ENCODE assay signal across 8 cellular contexts in the genomic region with DNA sequence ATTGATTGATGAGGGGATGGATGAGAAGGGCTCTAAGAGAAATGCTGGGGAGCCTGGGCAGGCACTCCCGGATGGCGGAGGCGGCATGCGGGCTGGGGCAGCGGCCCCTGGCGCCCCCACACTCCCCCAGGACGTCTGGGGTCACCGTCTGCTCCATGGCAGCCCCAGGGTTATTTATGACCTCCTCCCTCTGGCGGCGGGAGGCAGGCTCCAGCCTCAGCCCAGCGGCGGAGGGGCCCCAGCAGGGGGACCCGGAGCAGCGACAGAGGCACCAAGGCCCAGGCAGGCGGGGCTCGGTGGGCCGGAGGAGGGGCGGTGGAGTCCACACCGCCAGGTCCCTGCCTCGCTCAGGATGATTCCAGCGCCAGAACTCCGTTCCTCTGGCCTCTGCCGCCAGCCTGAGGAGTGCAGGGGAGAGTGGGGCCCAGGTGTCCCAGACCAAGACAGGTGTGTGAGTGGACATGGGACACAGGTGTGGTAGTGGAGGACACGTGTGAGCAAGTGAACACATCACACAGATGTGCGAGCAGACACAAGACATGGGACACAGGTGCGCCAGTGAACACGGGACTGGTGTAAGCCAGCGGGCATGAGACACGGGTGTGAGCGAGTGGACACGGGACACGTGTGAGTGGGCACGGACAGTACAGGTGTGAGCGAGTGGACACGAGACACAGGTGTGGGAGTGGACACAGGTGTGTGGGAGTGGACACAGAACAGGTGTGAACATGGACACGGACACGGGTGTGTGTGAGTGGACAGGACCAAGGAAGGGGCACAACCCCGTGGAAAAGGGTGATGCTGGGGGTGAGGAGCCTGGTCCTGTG. TPM values are rescaled to one million over a fixed set of nuclear protein-coding genes. Genes with fewer than 3 reads are reported as not detected.
DNase-seq lines count a peak whose midpoint lies in the region; ATAC-seq, FAIRE-seq and TF ChIP-seq lines count a peak whose summit lies in the region.

No MANE protein-coding gene starts in this region.

- TF ChIP-seq POLR2A in A549 (IDR thresholded peaks at IDR 0.05; ENCODE audit: low read length), result no peak; the same call in 1 of the 2 replicates

- CTCF ChIA-PET in A549 (lab: Yijun Ruan, JAX), result interaction anchor here (1.6 to 5.4 kb wide), 4 partner anchors 9 to 19 kb away, joined by 4 to 47 read pairs (median 20); no protein-coding TSS in a partner anchor

- WGBS in A549 (ENCODE audit: missing lambda C conversion rate), result 39% methylated on average over 34 of the region's 38 CpGs

- peak overlapping the region; percentile 78 for H3K27ac Mint-ChIP-seq in neural crest cell (ENCODE audit: unreplicated experiment)

- peaks cover 75% of the 10 kb centered on the region for H3K27me3 Mint-ChIP-seq in neural crest cell (ENCODE audit: low read depth)

- no peaks in the 10 kb centered on the region for H3K9me3 ChIP-seq in A549

- no peaks in the 10 kb centered on the region for H3K9me3 Mint-ChIP-seq in neural crest cell

- no peak for FAIRE-seq in A549 (lab: Jason Lieb, UNC)

- H3K4me3 ChIP-seq in A549 (peak overlapping the region; percentile 29; the same call in 2 of the 3 replicates), fibroblast of pulmonary artery (replicated peaks; ENCODE audit: low read depth, low read length) (no peak overlapping the region)

- H3K27ac ChIP-seq in A549 (peak overlapping the region; percentile 70 to 97; a peak in 5 of 6 replicates), VCaP (peak overlapping the region; percentile 99)

- DNase-seq in A549 (ENCODE audit: low read depth in 1 of 2, low spot score in 1 of 2) (peak; percentile 63 to 71), EL (peak; percentile 80), NCI-H1694 treated with DMSO at 0.1 percent for 48 hours (lab: John Stamatoyannopoulos, UW) (peak; percentile 39), fibroblast of pulmonary artery (ENCODE audit: low read depth) (peak; percentile 69), neural crest cell (ENCODE audit: low read depth, low spot score) (peak; percentile 63)
- DNase-seq in central memory CD4-positive, alpha-beta T cell, result no peak

- H3K4me3 Mint-ChIP-seq in neural crest cell, result no peak overlapping the region

- H3K36me3 Mint-ChIP-seq in neural crest cell (ENCODE audit: low read depth), result no peaks in the 10 kb centered on the region

- POLR2A ChIA-PET in A549 (lab: Yijun Ruan, JAX), result interaction anchor here (1.0 kb wide), 1 partner anchor 21 kb away, joined by 3 read pairs; no protein-coding TSS in a partner anchor

- peaks cover 51% of the 10 kb centered on the region for H3K4me1 ChIP-seq in A549

- H3K4me1 Mint-ChIP-seq in neural crest cell, result peaks cover 15% of the 10 kb centered on the region

- ATAC-seq in A549 (peak; percentile 46 to 69), HG02840 (IDR thresholded peaks at IDR 0.05; ENCODE audit: low FRiP score, unreplicated experiment) (no peak)

- peak; percentile 9; the same call in 1 of the 3 replicates for TF ChIP-seq CTCF in A549 (IDR thresholded peaks at IDR 0.05)
- TF ChIP-seq CTCF in VCaP (conservative IDR thresholded peaks at IDR 0.05), result peak; percentile 50
- peak; percentile 41 for TF ChIP-seq CTCF in fibroblast of pulmonary artery (IDR thresholded peaks at IDR 0.05; ENCODE audit: low read length, missing control alignments)
- TF ChIP-seq CTCF in neural crest cell (conservative IDR thresholded peaks at IDR 0.05), result peak; percentile 57

- 0 out of 5 replicates have a peak, but pooled peaks of 1 of the 2 experiments have one; percentile 20 for TF ChIP-seq RAD21 in A549 (conservative IDR thresholded peaks at IDR 0.05 in 1 of 2, IDR thresholded peaks at IDR 0.05 in 1 of 2)

- peak overlapping the region; percentile 87 for H3K4me2 ChIP-seq in A549

- TF ChIP-seq EP300 in A549 (IDR thresholded peaks at IDR 0.05), result no peak; a peak in 1 of 5 replicates

TF ChIP-seq in A549, 52 proteins besides CTCF, POLR2A, EP300 and RAD21:
- TF ChIP-seq JUN (IDR thresholded peaks at IDR 0.05) (peak in 1 of 2 experiments; percentile 31; a peak in 1 of 5 replicates), HDAC2 (IDR thresholded peaks at IDR 0.05) (no peak), SMC3 (IDR thresholded peaks at IDR 0.05) (peak; percentile 32), BHLHE40 (IDR thresholded peaks at IDR 0.05; ENCODE audit: low read depth, low read length) (no peak), FOSB (CRISPR knock-in tag; IDR thresholded peaks at IDR 0.05) (no peak), GATA3 (IDR thresholded peaks at IDR 0.05; ENCODE audit: borderline replicate concordance) (peak; percentile 32; the same call in 1 of the 2 replicates)
- TF ChIP-seq, protein P1, sequence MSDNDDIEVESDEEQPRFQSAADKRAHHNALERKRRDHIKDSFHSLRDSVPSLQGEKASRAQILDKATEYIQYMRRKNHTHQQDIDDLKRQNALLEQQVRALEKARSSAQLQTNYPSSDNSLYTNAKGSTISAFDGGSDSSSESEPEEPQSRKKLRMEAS (IDR thresholded peaks at IDR 0.05), result peak; percentile 62
TF ChIP-seq in A549: peak in this region for 4.

RNA-seq across cellular contexts. Expression of gene SAMD11, which starts 2.5 kb away (rescaled TPM):
- 13.3 and 22.4 TPM in 2 replicates for polyA plus RNA-seq in A549 (2011; rRNA removed)
- polyA plus RNA-seq in A549 (2012; cell fraction: cytosol; rRNA removed), result 35.9 and 62.6 TPM in 2 replicates
- 122 and 165 TPM in 2 replicates for polyA plus RNA-seq in A549 (2012; cell fraction: nucleus; rRNA removed)
- 32.9 to 52.8 TPM (median 46.2 TPM) in 3 replicates for polyA plus RNA-seq in A549 (2017; fragmentation: RNase III; extraction: RNeasy Plus Mini Kit Qiagen cat#74134 plus additional on column Dnase treatment)
- polyA minus RNA-seq in A549 (2011; rRNA and poly(A)+ RNA removed), result 10.7 and 15.8 TPM in 2 replicates
- 0.14 TPM in 1 of 2 replicates, not detected in the other for total RNA-seq in neural crest cell

RNA-seq across cellular contexts. Expression of gene NOC2L, which starts 37.8 kb away (rescaled TPM):
- polyA plus RNA-seq in A549 (2011; rRNA removed) (41.0 and 48.4 TPM in 2 replicates), A549 (2017; fragmentation: RNase III; extraction: RNeasy Plus Mini Kit Qiagen cat#74134 plus additional on column Dnase treatment) (68.1 to 81.6 TPM (median 73.5 TPM) in 3 replicates)
- polyA plus RNA-seq in A549 (2012; cell fraction: cytosol; rRNA removed), result 74.3 and 83.6 TPM in 2 replicates
- 144 and 170 TPM in 2 replicates for polyA plus RNA-seq in A549 (2012; cell fraction: nucleus; rRNA removed)
- polyA minus RNA-seq in A549 (2011; rRNA and poly(A)+ RNA removed), result 55.5 and 68.4 TPM in 2 replicates
- 95.4 and 106 TPM in 2 replicates for total RNA-seq in neural crest cell

RNA-seq across cellular contexts. Expression of gene KLHL17, which starts 39.2 kb away (rescaled TPM):
- polyA plus RNA-seq in A549 (2011; rRNA removed) (5.7 and 8.5 TPM in 2 replicates), A549 (2017; fragmentation: RNase III; extraction: RNeasy Plus Mini Kit Qiagen cat#74134 plus additional on column Dnase treatment) (17.9 to 21.6 TPM (median 18.7 TPM) in 3 replicates)
- polyA plus RNA-seq in A549 (2012; cell fraction: cytosol; rRNA removed), result 24.0 and 29.4 TPM in 2 replicates
- polyA plus RNA-seq in A549 (2012; cell fraction: nucleus; rRNA removed), result 322 and 395 TPM in 2 replicates
- 1.9 and 2.5 TPM in 2 replicates for polyA minus RNA-seq in A549 (2011; rRNA and poly(A)+ RNA removed)
- 41.5 and 43.9 TPM in 2 replicates for total RNA-seq in neural crest cell

RNA-seq across cellular contexts. Expression of gene PLEKHN1, which starts 45.1 kb away (rescaled TPM):
- 0.61 and 0.75 TPM in 2 replicates for polyA plus RNA-seq in A549 (2011; rRNA removed)
- polyA plus RNA-seq in A549 (2012; cell fraction: cytosol; rRNA removed), result 1.6 and 2.3 TPM in 2 replicates
- polyA plus RNA-seq in A549 (2012; cell fraction: nucleus; rRNA removed), result 9.4 and 13.1 TPM in 2 replicates
- 3.2 to 3.6 TPM (median 3.4 TPM) in 3 replicates for polyA plus RNA-seq in A549 (2017; fragmentation: RNase III; extraction: RNeasy Plus Mini Kit Qiagen cat#74134 plus additional on column Dnase treatment)
- polyA minus RNA-seq in A549 (2011; rRNA and poly(A)+ RNA removed), result 0.33 and 0.73 TPM in 2 replicates
- total RNA-seq in neural crest cell, result not detected in 2 replicates
